3 cellular contexts compared by ENCODE assay signal in the genomic region with DNA sequence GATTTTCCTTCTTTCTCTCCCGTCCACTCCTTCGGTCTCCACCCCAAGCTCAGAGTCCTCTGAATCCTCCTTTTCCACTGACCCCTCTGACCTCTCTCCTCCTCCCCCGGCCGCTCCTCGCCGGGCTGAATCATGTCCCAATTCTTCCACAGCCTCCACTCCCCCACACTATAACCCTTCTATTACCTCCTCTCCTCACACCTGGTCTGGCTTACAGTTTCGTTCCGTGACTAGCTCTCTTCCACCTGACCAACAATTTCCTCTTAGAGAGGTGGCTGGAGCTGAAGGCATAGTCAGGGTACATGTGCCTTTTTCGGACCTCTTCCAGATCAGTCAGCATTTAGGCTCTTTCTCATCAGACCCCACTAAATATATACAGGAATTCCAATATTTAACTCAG. TPM values are rescaled to one million over a fixed set of nuclear protein-coding genes. Genes with fewer than 3 reads are reported as not detected.
"Had no signal": no experiment of that assay in that cellular context is flagged by ENCODE, and none has a peak within 500 bp of the region (broad histone marks: within the 10 kb centered on the region; RNA-seq: fewer than 3 reads in every experiment).

No MANE protein-coding gene starts in this region.

RNA-seq across cellular contexts. Expression of a gene that starts 34.2 kb away (rescaled TPM):
- total RNA-seq: PC-3, PC-9, SJCRH30 had no signal
